In genomic region chr10:69421611-69422308, GRCh38 we compare ENCODE assay signal across 1 cellular context.
TF ChIP-seq lines count a peak whose summit lies in the region.

No MANE protein-coding gene starts in this region.

TF ChIP-seq in HepG2, 621 proteins besides CTCF, POLR2A, EP300 and RAD21:
- TF ChIP-seq ZNF800 (CRISPR knock-in tag; IDR thresholded peaks at IDR 0.05), result no peak
- TF ChIP-seq ZSCAN22 (CRISPR knock-in tag; IDR thresholded peaks at IDR 0.05), result no peak
- TF ChIP-seq ZNF496 (CRISPR knock-in tag; IDR thresholded peaks at IDR 0.05; ENCODE audit: insufficient replicate concordance), result no peak
- no peak for TF ChIP-seq BCL6 (CRISPR knock-in tag; IDR thresholded peaks at IDR 0.05)
- TF ChIP-seq ZGPAT (CRISPR knock-in tag; IDR thresholded peaks at IDR 0.05), result peak; percentile 25; the same call in 1 of the 2 replicates
- no peak for TF ChIP-seq FOSL2 (CRISPR knock-in tag; IDR thresholded peaks at IDR 0.05)
- TF ChIP-seq WIZ (CRISPR knock-in tag; IDR thresholded peaks at IDR 0.05), result no peak
- TF ChIP-seq STAT5B (CRISPR knock-in tag; IDR thresholded peaks at IDR 0.05), result no peak
- TF ChIP-seq CEBPG (CRISPR knock-in tag; IDR thresholded peaks at IDR 0.05), result no peak
- no peak for TF ChIP-seq ZNF367 (CRISPR knock-in tag; IDR thresholded peaks at IDR 0.05; ENCODE audit: borderline replicate concordance)
- TF ChIP-seq ZNF891 (CRISPR knock-in tag; IDR thresholded peaks at IDR 0.05), result no peak
- no peak for TF ChIP-seq MLLT10 (CRISPR knock-in tag; IDR thresholded peaks at IDR 0.05)
- no peak for TF ChIP-seq ZFP91 (CRISPR knock-in tag; IDR thresholded peaks at IDR 0.05; ENCODE audit: borderline replicate concordance)
- TF ChIP-seq ATM (IDR thresholded peaks at IDR 0.05; ENCODE audit: borderline replicate concordance), result no peak
- TF ChIP-seq STAG1 (CRISPR knock-in tag; IDR thresholded peaks at IDR 0.05), result no peak
- peak; percentile 56 for TF ChIP-seq FOXA3 (CRISPR knock-in tag; IDR thresholded peaks at IDR 0.05)
- TF ChIP-seq TCF12 (IDR thresholded peaks at IDR 0.05), result no peak
- no peak for TF ChIP-seq TCF12 (CRISPR knock-in tag; IDR thresholded peaks at IDR 0.05)
- no peak for TF ChIP-seq FOXO4 (CRISPR knock-in tag; conservative IDR thresholded peaks at IDR 0.05)
- TF ChIP-seq SALL1 (CRISPR knock-in tag; IDR thresholded peaks at IDR 0.05), result peak; percentile 18; the same call in 1 of the 2 replicates
- peak; percentile 33; the same call in 1 of the 2 replicates for TF ChIP-seq SRF (IDR thresholded peaks at IDR 0.05; ENCODE audit: low read depth, low read length)
- no peak for TF ChIP-seq MAFF (IDR thresholded peaks at IDR 0.05; ENCODE audit: low read depth, low read length)
- no peak for TF ChIP-seq FOXP1 (IDR thresholded peaks at IDR 0.05)
- 0 out of 2 replicates have a peak, but pooled peaks have one; percentile 21 for TF ChIP-seq FOXP1 (CRISPR knock-in tag; IDR thresholded peaks at IDR 0.05)
- TF ChIP-seq ATF4 (CRISPR knock-in tag; IDR thresholded peaks at IDR 0.05), result no peak
- TF ChIP-seq ZNF777 (CRISPR knock-in tag; IDR thresholded peaks at IDR 0.05), result no peak
- TF ChIP-seq ZNF616 (CRISPR knock-in tag; IDR thresholded peaks at IDR 0.05; ENCODE audit: low read depth), result no peak
- TF ChIP-seq ATAD3A (CRISPR knock-in tag; IDR thresholded peaks at IDR 0.05), result no peak
- no peak for TF ChIP-seq NCOA1 (CRISPR knock-in tag; IDR thresholded peaks at IDR 0.05)
- no peak for TF ChIP-seq ZNF414 (CRISPR knock-in tag; IDR thresholded peaks at IDR 0.05)
- no peak for TF ChIP-seq SUZ12 (IDR thresholded peaks at IDR 0.05; ENCODE audit: low read depth, low read length)
- TF ChIP-seq ETS1 (CRISPR knock-in tag; IDR thresholded peaks at IDR 0.05), result no peak
- TF ChIP-seq ARID5B (CRISPR knock-in tag; IDR thresholded peaks at IDR 0.05), result peak; percentile 11; the same call in 1 of the 2 replicates
- TF ChIP-seq POGK (CRISPR knock-in tag; conservative IDR thresholded peaks at IDR 0.05), result 0 out of 2 replicates have a peak, but pooled peaks have one; percentile 31
- TF ChIP-seq GABPB1 (CRISPR knock-in tag; IDR thresholded peaks at IDR 0.05), result 0 out of 2 replicates have a peak, but pooled peaks have one; percentile 32
- 0 out of 2 replicates have a peak, but pooled peaks have one; percentile 28 for TF ChIP-seq HES4 (CRISPR knock-in tag; IDR thresholded peaks at IDR 0.05; ENCODE audit: borderline replicate concordance)
- TF ChIP-seq ZNF569 (CRISPR knock-in tag; IDR thresholded peaks at IDR 0.05; ENCODE audit: borderline replicate concordance), result no peak
- TF ChIP-seq KAT2B (IDR thresholded peaks at IDR 0.05; ENCODE audit: borderline replicate concordance, low read depth, low read length), result no peak
- 0 out of 2 replicates have a peak, but pooled peaks have one; percentile 28 for TF ChIP-seq ELF3 (CRISPR knock-in tag; IDR thresholded peaks at IDR 0.05)
- TF ChIP-seq NCOA5 (CRISPR knock-in tag; IDR thresholded peaks at IDR 0.05), result no peak
- TF ChIP-seq NR2C2 (CRISPR knock-in tag; IDR thresholded peaks at IDR 0.05; ENCODE audit: borderline replicate concordance), result no peak
- TF ChIP-seq ZNF687 (CRISPR knock-in tag; IDR thresholded peaks at IDR 0.05), result peak; percentile 50
- no peak for TF ChIP-seq KAT8 (CRISPR knock-in tag; IDR thresholded peaks at IDR 0.05)
- TF ChIP-seq PAX8 (CRISPR knock-in tag; IDR thresholded peaks at IDR 0.05; ENCODE audit: borderline replicate concordance), result no peak
- no peak for TF ChIP-seq AGO1 (IDR thresholded peaks at IDR 0.05; ENCODE audit: low read depth, low read length, poor library complexity, severe bottlenecking)
TF ChIP-seq in HepG2: peak in this region for 11.
